ENCODE assay signal across 8 cellular contexts in genomic region chr14:63203618-63204406, GRCh38. TPM values are rescaled to one million over a fixed set of nuclear protein-coding genes. Genes with fewer than 3 reads are reported as not detected.
DNase-seq lines count a peak whose midpoint lies in the region; ATAC-seq and FAIRE-seq lines count a peak whose summit lies in the region.
"Had no signal": no experiment of that assay in that cellular context is flagged by ENCODE, and none has a peak within 500 bp of the region (broad histone marks: within the 10 kb centered on the region; RNA-seq: fewer than 3 reads in every experiment).

No MANE protein-coding gene starts in this region.

- no peaks in the 10 kb centered on the region for H3K27me3 ChIP-seq in esophagus (ENCODE audit: control insufficient read depth in 1 of 2, insufficient read depth in 2 of 2, low read length in 2 of 2)

- no peak for ATAC-seq in HG03135 (IDR thresholded peaks at IDR 0.05; ENCODE audit: unreplicated experiment)
- ATAC-seq in GM21786 (IDR thresholded peaks at IDR 0.05; ENCODE audit: unreplicated experiment), result no peak

- H3K9me3 ChIP-seq in esophagus (ENCODE audit: control insufficient read depth in 2 of 2, insufficient read depth in 1 of 2, low read depth in 1 of 2, low read length in 1 of 2), result no peaks in the 10 kb centered on the region

- peak overlapping the region; percentile 79 to 86 for H3K27ac ChIP-seq in esophagus (ENCODE audit: low read depth in 2 of 2, low read length in 1 of 2)

- peak overlapping the region in 1 of 2 donors; percentile 36 for H3K4me3 ChIP-seq in esophagus (ENCODE audit: low read depth in 1 of 2, low read length in 2 of 2)

- 13 to 15% methylated on average over 11 of the region's 11 CpGs for WGBS in esophagus, 2 donors

- no peaks in the 10 kb centered on the region for H3K4me1 ChIP-seq in esophagus (ENCODE audit: control insufficient read depth in 2 of 2, insufficient read depth in 2 of 2, low read length in 1 of 2)

- FAIRE-seq in urothelium cell line (lab: Jason Lieb, UNC), result peak; percentile 96

- no peaks in the 10 kb centered on the region for H3K36me3 ChIP-seq in esophagus (ENCODE audit: control insufficient read depth in 2 of 2, insufficient read depth in 2 of 2, low read length in 1 of 2)

- DNase-seq in HS-27A (ENCODE audit: low read depth) (peak; percentile 30), OCI-M1 (lab: John Stamatoyannopoulos, UW) (peak; percentile 20), midbrain (lab: John Stamatoyannopoulos, UW) (peak; percentile 64), urothelium cell line (ENCODE audit: low spot score) (peak; percentile 92)
- DNase-seq: activated B cell treated with CpG ODN at 0.5 μM for 24 hours had no signal

RNA-seq across cellular contexts. Expression of gene RHOJ, which starts 0.4 kb away (rescaled TPM):
- 1 to 10 TPM; 2.5 to 2.6 TPM for polyA plus RNA-seq in esophagus

Comparison
In these comparisons a context has a peak if more than half of its experiments do, and no peak if none do; other contexts are left out.
1. DNase-seq: peak in every context shown above with its lines; median percentile 92 in urothelium cell line; 64 in midbrain; 30 in HS-27A; 20 in OCI-M1.